Comparison of ENCODE assay signal across 13 cellular contexts in the genomic region with DNA sequence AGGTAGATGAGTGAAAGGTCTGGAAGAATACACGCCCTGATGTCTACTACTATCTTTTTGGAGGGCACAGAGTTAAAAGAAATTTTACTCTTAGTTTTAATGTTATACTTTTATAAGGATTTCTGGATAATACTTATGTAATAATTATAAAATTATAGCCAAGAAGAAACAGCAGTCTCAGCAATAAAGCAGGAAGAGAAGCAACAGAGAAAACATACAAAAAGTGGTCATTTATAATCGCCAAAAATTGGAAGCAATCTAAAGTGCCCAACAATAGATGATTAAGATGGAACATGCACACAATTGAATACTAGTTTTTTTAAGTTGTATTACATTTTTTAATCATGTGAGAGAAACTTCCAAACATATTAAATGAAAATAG.
A peak's percentile ranks its signal among the peaks of the same experiment; 100 is the strongest.
DNase-seq lines count a peak whose midpoint lies in the region; ATAC-seq, FAIRE-seq and TF ChIP-seq lines count a peak whose summit lies in the region.
"Had no signal": no experiment of that assay in that cellular context is flagged by ENCODE, and none has a peak within 500 bp of the region (broad histone marks: within the 10 kb centered on the region; RNA-seq: fewer than 3 reads in every experiment).

No MANE protein-coding gene starts in this region.

- no peak for TF ChIP-seq CTCF in tibial nerve (IDR thresholded peaks at IDR 0.05)

- no peak for DNase-seq in activated T-cell treated with anti-CD3 and anti-CD28 coated beads, Interleukin-2, amount 50 U/mL, for 72 hours
- DNase-seq in activated T-cell treated with anti-CD3 and anti-CD28 coated beads, Interleukin-2, amount 50 U/mL, for 1 hour: no peak
- no peak for DNase-seq in activated naive CD8-positive, alpha-beta T cell treated with anti-CD3 and anti-CD28 coated beads, Interleukin-2, amount 10 ng/mL, durations not matched to agents 7 days and 5 days
- no peak for DNase-seq in tibial nerve (ENCODE audit: low spot score in 2 of 2)
- DNase-seq in NCI-H187 (lab: John Stamatoyannopoulos, UW): no peak
- DNase-seq in RCC 7860 (ENCODE audit: low spot score): no peak
- DNase-seq: activated naive CD4-positive, alpha-beta T cell treated with anti-CD3 and anti-CD28 coated beads for 36 hours; DMS153; immature natural killer cell; naive B cell; OCI-M1 had no signal

- ATAC-seq in activated T-cell treated with anti-CD3 and anti-CD28 coated beads, Interleukin-2, amount 50 U/mL, for 72 hours (replicated peaks in 1 of 2): no peak
- ATAC-seq in activated naive CD8-positive, alpha-beta T cell treated with anti-CD3 and anti-CD28 coated beads, Interleukin-2, amount 10 ng/mL, durations not matched to agents 7 days and 5 days (ENCODE audit: low read depth): no peak
- no peak for ATAC-seq in HG03045 (IDR thresholded peaks at IDR 0.05; ENCODE audit: unreplicated experiment)

- H3K27me3 Mint-ChIP-seq in activated T-cell treated with anti-CD3 and anti-CD28 coated beads, Interleukin-2, amount 50 U/mL, for 72 hours (ENCODE audit: low read depth): no peaks in the 10 kb centered on the region
- no peaks in the 10 kb centered on the region for H3K27me3 Mint-ChIP-seq in activated naive CD8-positive, alpha-beta T cell treated with anti-CD3 and anti-CD28 coated beads, Interleukin-2, amount 10 ng/mL, durations not matched to agents 7 days and 5 days
- H3K27me3 Mint-ChIP-seq: naive B cell had no signal

- peaks cover 23 to 27% of the 10 kb centered on the region in 2 donors for H3K36me3 ChIP-seq in mucosa of rectum (ENCODE audit: control insufficient read depth in 2 of 2, insufficient read depth in 2 of 2, low read length in 2 of 2)
- peaks cover 0 to 25% (median 0%) of the 10 kb centered on the region in 3 donors for H3K36me3 ChIP-seq in tibial nerve

- FAIRE-seq in RCC 7860 (lab: Jason Lieb, UNC): no peak

- H3K27ac ChIP-seq in mucosa of rectum (ENCODE audit: low read depth in 2 of 2, low read length in 2 of 2) (peak overlapping the region; percentile 3 to 33), tibial nerve (peak overlapping the region in 3 of 4 donors; percentile 70 to 84 (median 80))

- TF ChIP-seq POLR2A in tibial nerve (IDR thresholded peaks at IDR 0.05): no peak

- H3K27me3 ChIP-seq in mucosa of rectum (ENCODE audit: control insufficient read depth in 2 of 2, insufficient read depth in 2 of 2, low read length in 2 of 2): no peaks in the 10 kb centered on the region
- no peaks in the 10 kb centered on the region for H3K27me3 ChIP-seq in tibial nerve

- H3K36me3 Mint-ChIP-seq in activated T-cell treated with anti-CD3 and anti-CD28 coated beads, Interleukin-2, amount 50 U/mL, for 72 hours (ENCODE audit: insufficient read depth in 2 of 2): peaks cover 2 to 18% of the 10 kb centered on the region in 2 donors
- peaks cover 55% of the 10 kb centered on the region for H3K36me3 Mint-ChIP-seq in activated naive CD8-positive, alpha-beta T cell treated with anti-CD3 and anti-CD28 coated beads, Interleukin-2, amount 10 ng/mL, durations not matched to agents 7 days and 5 days

- WGBS in tibial nerve, 2 donors: 48% methylated on average over 2 of the region's 2 CpGs

- H3K27ac Mint-ChIP-seq in activated T-cell treated with anti-CD3 and anti-CD28 coated beads, Interleukin-2, amount 50 U/mL, for 72 hours: no peak overlapping the region
- H3K27ac Mint-ChIP-seq in activated naive CD8-positive, alpha-beta T cell treated with anti-CD3 and anti-CD28 coated beads, Interleukin-2, amount 10 ng/mL, durations not matched to agents 7 days and 5 days: peak overlapping the region; percentile 57
- H3K27ac Mint-ChIP-seq: activated naive CD4-positive, alpha-beta T cell treated with anti-CD3 and anti-CD28 coated beads for 36 hours; immature natural killer cell had no signal

- H3K9me3 ChIP-seq in mucosa of rectum (ENCODE audit: control insufficient read depth in 2 of 2, low read length in 2 of 2): no peaks in the 10 kb centered on the region
- H3K9me3 ChIP-seq in tibial nerve: no peaks in the 10 kb centered on the region

- H3K9me3 Mint-ChIP-seq in activated T-cell treated with anti-CD3 and anti-CD28 coated beads, Interleukin-2, amount 50 U/mL, for 72 hours: no peaks in the 10 kb centered on the region
- no peaks in the 10 kb centered on the region for H3K9me3 Mint-ChIP-seq in activated naive CD8-positive, alpha-beta T cell treated with anti-CD3 and anti-CD28 coated beads, Interleukin-2, amount 10 ng/mL, durations not matched to agents 7 days and 5 days
- H3K9me3 Mint-ChIP-seq: activated naive CD4-positive, alpha-beta T cell treated with anti-CD3 and anti-CD28 coated beads for 36 hours; immature natural killer cell; naive B cell had no signal

- H3K4me1 Mint-ChIP-seq in activated T-cell treated with anti-CD3 and anti-CD28 coated beads, Interleukin-2, amount 50 U/mL, for 72 hours (ENCODE audit: low read depth): peaks cover 44% of the 10 kb centered on the region
- peaks cover 53% of the 10 kb centered on the region for H3K4me1 Mint-ChIP-seq in activated naive CD8-positive, alpha-beta T cell treated with anti-CD3 and anti-CD28 coated beads, Interleukin-2, amount 10 ng/mL, durations not matched to agents 7 days and 5 days

- H3K4me3 ChIP-seq in mucosa of rectum (ENCODE audit: low read length in 2 of 2) (peak overlapping the region in 1 of 2 donors; percentile 35), tibial nerve (no peak overlapping the region)

- H3K4me1 ChIP-seq in mucosa of rectum (ENCODE audit: control insufficient read depth in 2 of 2, insufficient read depth in 2 of 2, low read length in 2 of 2) (peaks cover 16 to 17% of the 10 kb centered on the region in 2 donors), tibial nerve (peaks cover 0 to 81% (median 37%) of the 10 kb centered on the region in 4 donors)

- H3K4me3 Mint-ChIP-seq in activated T-cell treated with anti-CD3 and anti-CD28 coated beads, Interleukin-2, amount 50 U/mL, for 72 hours: peak overlapping the region; percentile 42 to 62
- peak overlapping the region; percentile 64 for H3K4me3 Mint-ChIP-seq in activated naive CD8-positive, alpha-beta T cell treated with anti-CD3 and anti-CD28 coated beads, Interleukin-2, amount 10 ng/mL, durations not matched to agents 7 days and 5 days
- H3K4me3 Mint-ChIP-seq: activated naive CD4-positive, alpha-beta T cell treated with anti-CD3 and anti-CD28 coated beads for 36 hours; immature natural killer cell had no signal

- H3K9ac ChIP-seq in mucosa of rectum (ENCODE audit: low read depth in 1 of 2, low read length in 2 of 2): no peak overlapping the region

- POLR2A ChIA-PET in activated naive CD8-positive, alpha-beta T cell treated with anti-CD3 and anti-CD28 coated beads, Interleukin-2, amount 10 ng/mL, durations not matched to agents 7 days and 5 days (lab: Charles Lee): interaction anchor here (1.9 kb wide), 1 partner anchor 183 kb away, joined by 12 read pairs; the partner anchor contains the start of gene HIC1

- TF ChIP-seq EP300 in tibial nerve (IDR thresholded peaks at IDR 0.05): no peak
